In genomic region chrX:41384041-41384705, GRCh38 we compare ENCODE assay signal across 8 cellular contexts. TPM values are rescaled to one million over a fixed set of nuclear protein-coding genes. Genes with fewer than 3 reads are reported as not detected.
DNase-seq lines count a peak whose midpoint lies in the region; ATAC-seq and TF ChIP-seq lines count a peak whose summit lies in the region.

No MANE protein-coding gene starts in this region.

- WGBS in lung, 2 donors, result 38 to 53% methylated on average over 6 to 10 of the region's 10 CpGs

- DNase-seq in SW480 (ENCODE audit: low spot score) (peak; percentile 89), astrocyte of the hippocampus (ENCODE audit: low read depth, low spot score) (peak; percentile 42), lung (ENCODE audit: low spot score) (peak; percentile 80), stromal cell of bone marrow (ENCODE audit: low read depth) (peak; percentile 15), coronary artery (ENCODE audit: low spot score) (no peak)

- H3K36me3 ChIP-seq in HEK293 (ENCODE audit: control insufficient read depth in 2 of 2, insufficient read depth in 1 of 2, low read length in 2 of 2) (no peaks in the 10 kb centered on the region), lung (ENCODE audit: control insufficient read depth in 2 of 2, insufficient read depth in 2 of 2, low read length in 2 of 2) (no peaks in the 10 kb centered on the region)

- H3K9me3 ChIP-seq in HEK293 (ENCODE audit: control insufficient read depth, insufficient read depth, low read depth, low read length), result no peaks in the 10 kb centered on the region
- peaks cover 0 to 3% of the 10 kb centered on the region in 2 donors for H3K9me3 ChIP-seq in lung (ENCODE audit: control insufficient read depth in 2 of 2, insufficient read depth in 1 of 2, low read length in 1 of 2)

- H3K27ac ChIP-seq in HEK293 (ENCODE audit: extremely low read depth, low read depth, low read length) (no peak overlapping the region; the same call in 1 of the 2 replicates), lung (ENCODE audit: low read depth in 1 of 2, low read length in 1 of 2) (peak overlapping the region in 1 of 2 donors; percentile 27), coronary artery (peak overlapping the region in 1 of 2 donors; percentile 56)

- CTCF ChIA-PET in HEK293 (lab: Yijun Ruan, JAX), result interaction anchor here (0.6 to 1.5 kb wide), 4 partner anchors 10 to 375 kb away, joined by 3 to 4 read pairs (median 4); no protein-coding TSS in a partner anchor

- POLR2A ChIA-PET in HEK293 (lab: Yijun Ruan, JAX), result interaction anchor here (0.6 to 2.6 kb wide), 4 partner anchors 48 to 1728 kb away, joined by 3 to 25 read pairs (median 8); partner anchors contain the start of gene DDX3X

- ATAC-seq in lung (ENCODE audit: insufficient read depth, low FRiP score) (peak; percentile 59), HG03196 (IDR thresholded peaks at IDR 0.05; ENCODE audit: unreplicated experiment) (no peak), GM18517 (IDR thresholded peaks at IDR 0.05; ENCODE audit: unreplicated experiment) (no peak)

- TF ChIP-seq CTCF in HEK293 (tag by site-specific recombination; IDR thresholded peaks at IDR 0.05) (no peak), lung (IDR thresholded peaks at IDR 0.05; ENCODE audit: control extremely low read depth, extremely low read depth) (no peak), coronary artery (IDR thresholded peaks at IDR 0.05) (no peak)

- H3K27me3 ChIP-seq in lung (ENCODE audit: control insufficient read depth, insufficient read depth), result no peaks in the 10 kb centered on the region

- H3K4me1 ChIP-seq in HEK293 (ENCODE audit: control insufficient read depth, insufficient read depth, low read length) (peaks cover 14% of the 10 kb centered on the region), lung (ENCODE audit: control insufficient read depth in 2 of 2, insufficient read depth in 2 of 2, low read length in 2 of 2) (peaks cover 0 to 2% of the 10 kb centered on the region in 2 donors)

- H3K4me3 ChIP-seq in HEK293 (ENCODE audit: low read depth, low read length), result no peak overlapping the region
- no peak overlapping the region for H3K4me3 ChIP-seq in lung
- no peak overlapping the region for H3K4me3 ChIP-seq in coronary artery

TF ChIP-seq in HEK293, 187 proteins besides CTCF, POLR2A, EP300 and RAD21:
- TF ChIP-seq ZNF629 (tag by site-specific recombination; IDR thresholded peaks at IDR 0.05) (0 out of 2 replicates have a peak, but pooled peaks have one; percentile 30), ZNF362 (tag by site-specific recombination; IDR thresholded peaks at IDR 0.05) (0 out of 2 replicates have a peak, but pooled peaks have one; percentile 45), SETDB1 (IDR thresholded peaks at IDR 0.05; ENCODE audit: insufficient read length, low read length) (peak; percentile 41)
- TF ChIP-seq, protein P1, sequence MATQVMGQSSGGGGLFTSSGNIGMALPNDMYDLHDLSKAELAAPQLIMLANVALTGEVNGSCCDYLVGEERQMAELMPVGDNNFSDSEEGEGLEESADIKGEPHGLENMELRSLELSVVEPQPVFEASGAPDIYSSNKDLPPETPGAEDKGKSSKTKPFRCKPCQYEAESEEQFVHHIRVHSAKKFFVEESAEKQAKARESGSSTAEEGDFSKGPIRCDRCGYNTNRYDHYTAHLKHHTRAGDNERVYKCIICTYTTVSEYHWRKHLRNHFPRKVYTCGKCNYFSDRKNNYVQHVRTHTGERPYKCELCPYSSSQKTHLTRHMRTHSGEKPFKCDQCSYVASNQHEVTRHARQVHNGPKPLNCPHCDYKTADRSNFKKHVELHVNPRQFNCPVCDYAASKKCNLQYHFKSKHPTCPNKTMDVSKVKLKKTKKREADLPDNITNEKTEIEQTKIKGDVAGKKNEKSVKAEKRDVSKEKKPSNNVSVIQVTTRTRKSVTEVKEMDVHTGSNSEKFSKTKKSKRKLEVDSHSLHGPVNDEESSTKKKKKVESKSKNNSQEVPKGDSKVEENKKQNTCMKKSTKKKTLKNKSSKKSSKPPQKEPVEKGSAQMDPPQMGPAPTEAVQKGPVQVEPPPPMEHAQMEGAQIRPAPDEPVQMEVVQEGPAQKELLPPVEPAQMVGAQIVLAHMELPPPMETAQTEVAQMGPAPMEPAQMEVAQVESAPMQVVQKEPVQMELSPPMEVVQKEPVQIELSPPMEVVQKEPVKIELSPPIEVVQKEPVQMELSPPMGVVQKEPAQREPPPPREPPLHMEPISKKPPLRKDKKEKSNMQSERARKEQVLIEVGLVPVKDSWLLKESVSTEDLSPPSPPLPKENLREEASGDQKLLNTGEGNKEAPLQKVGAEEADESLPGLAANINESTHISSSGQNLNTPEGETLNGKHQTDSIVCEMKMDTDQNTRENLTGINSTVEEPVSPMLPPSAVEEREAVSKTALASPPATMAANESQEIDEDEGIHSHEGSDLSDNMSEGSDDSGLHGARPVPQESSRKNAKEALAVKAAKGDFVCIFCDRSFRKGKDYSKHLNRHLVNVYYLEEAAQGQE (tag by site-specific recombination; IDR thresholded peaks at IDR 0.05), result no peak

RNA-seq across cellular contexts. Expression of gene DDX3X, which starts 50.2 kb away (rescaled TPM):
- total RNA-seq in lung, result 100 to 1,000 TPM; 230 to 385 TPM
- polyA plus RNA-seq in lung, result 100 to 1,000 TPM in 1 of 2 donors, 10 to 100 TPM in 1; 72.2 to 122 TPM
